8 cellular contexts compared by ENCODE assay signal in genomic region chr16:8796469-8797363, GRCh38. TPM values are rescaled to one million over a fixed set of nuclear protein-coding genes. Genes with fewer than 3 reads are reported as not detected.
DNase-seq lines count a peak whose midpoint lies in the region; ATAC-seq and TF ChIP-seq lines count a peak whose summit lies in the region.

No MANE protein-coding gene starts in this region.

- POLR2A ChIA-PET in activated CD4-positive, alpha-beta T cell treated with anti-CD3 and anti-CD28 coated beads for 36 hours (lab: Charles Lee), result interaction anchor here (1.2 kb wide), 1 partner anchor 294 kb away, joined by 5 read pairs; the partner anchor contains the start of gene HAPSTR1

- H3K9me3 ChIP-seq in iPS-20b (ENCODE audit: insufficient read depth, low read depth, low read length) (no peaks in the 10 kb centered on the region), testis (no peaks in the 10 kb centered on the region)

- no peak for ATAC-seq in activated CD4-positive, alpha-beta T cell treated with anti-CD3 and anti-CD28 coated beads for 36 hours
- no peak for ATAC-seq in activated T-helper 17 cell treated with anti-CD3 and anti-CD28 coated beads, Interleukin-2, amount 50 U/mL, for 72 hours (replicated peaks)

- DNase-seq in activated CD4-positive, alpha-beta T cell treated with anti-CD3 and anti-CD28 coated beads for 36 hours, result no peak
- no peak for DNase-seq in activated CD4-positive, alpha-beta T cell treated with anti-CD3 and anti-CD28 coated beads for 1 hour
- DNase-seq in testis (no peak), cerebellar nuclear complex (lab: John Stamatoyannopoulos, UW) (no peak), mesenteric fat pad (ENCODE audit: low spot score) (no peak), GDM1 (lab: John Stamatoyannopoulos, UW) (no peak)

- H3K9ac ChIP-seq in iPS-20b (ENCODE audit: low read depth, low read length), result peak overlapping the region; percentile 95; the same call in 1 of the 2 replicates

- peaks cover 21% of the 10 kb centered on the region for H3K36me3 ChIP-seq in iPS-20b (ENCODE audit: insufficient read depth, low read depth, low read length)
- no peaks in the 10 kb centered on the region for H3K36me3 ChIP-seq in testis (ENCODE audit: low read depth, missing control alignments)

- peak overlapping the region; percentile 91 for H3K4me3 Mint-ChIP-seq in activated CD4-positive, alpha-beta T cell treated with anti-CD3 and anti-CD28 coated beads for 36 hours
- H3K4me3 Mint-ChIP-seq in activated T-helper 17 cell treated with anti-CD3 and anti-CD28 coated beads, Interleukin-2, amount 50 U/mL, for 72 hours, result peak overlapping the region; percentile 91

- peaks cover 34% of the 10 kb centered on the region for H3K4me1 Mint-ChIP-seq in activated CD4-positive, alpha-beta T cell treated with anti-CD3 and anti-CD28 coated beads for 36 hours
- peaks cover 23% of the 10 kb centered on the region for H3K4me1 Mint-ChIP-seq in activated T-helper 17 cell treated with anti-CD3 and anti-CD28 coated beads, Interleukin-2, amount 50 U/mL, for 72 hours

- intact Hi-C loops in activated CD4-positive, alpha-beta T cell treated with anti-CD3 and anti-CD28 coated beads for 36 hours (cut with DNase I, micrococcal nuclease), result loop anchor here (1.0 to 5.0 kb wide), 10 partner anchors 72 to 1946 kb away; partner anchors contain the start of genes ABAT (in 2 of the 2), CARHSP1 (in 2 of the 2), HAPSTR1 (in 2 of the 2) and METTL22 (in 1 of the 2)
- intact Hi-C loops in testis (cut with DNase I; ENCODE audit: low total_unique reads), result loop anchor here (10.0 kb wide), 1 partner anchor 132 kb away; no protein-coding TSS in a partner anchor

- peaks cover 28% of the 10 kb centered on the region for H3K36me3 Mint-ChIP-seq in activated CD4-positive, alpha-beta T cell treated with anti-CD3 and anti-CD28 coated beads for 36 hours (ENCODE audit: low read depth)
- peaks cover 48% of the 10 kb centered on the region for H3K36me3 Mint-ChIP-seq in activated T-helper 17 cell treated with anti-CD3 and anti-CD28 coated beads, Interleukin-2, amount 50 U/mL, for 72 hours (ENCODE audit: low read depth)

- H3K27ac Mint-ChIP-seq in activated CD4-positive, alpha-beta T cell treated with anti-CD3 and anti-CD28 coated beads for 36 hours, result peak overlapping the region; percentile 92
- peak overlapping the region; percentile 92 for H3K27ac Mint-ChIP-seq in activated T-helper 17 cell treated with anti-CD3 and anti-CD28 coated beads, Interleukin-2, amount 50 U/mL, for 72 hours

- H3K27me3 Mint-ChIP-seq in activated CD4-positive, alpha-beta T cell treated with anti-CD3 and anti-CD28 coated beads for 36 hours, result no peaks in the 10 kb centered on the region
- H3K27me3 Mint-ChIP-seq in activated T-helper 17 cell treated with anti-CD3 and anti-CD28 coated beads, Interleukin-2, amount 50 U/mL, for 72 hours, result no peaks in the 10 kb centered on the region

- CTCF ChIA-PET in activated CD4-positive, alpha-beta T cell treated with anti-CD3 and anti-CD28 coated beads for 36 hours (lab: Charles Lee), result interaction anchor here (0.5 to 1.0 kb wide), 5 partner anchors 57 to 230 kb away, joined by 3 to 4 read pairs (median 3); no protein-coding TSS in a partner anchor

- 30 to 35% methylated on average over 14 of the region's 14 CpGs for WGBS in testis, 2 donors

- no peaks in the 10 kb centered on the region for H3K9me3 Mint-ChIP-seq in activated CD4-positive, alpha-beta T cell treated with anti-CD3 and anti-CD28 coated beads for 36 hours (ENCODE audit: low read depth)
- H3K9me3 Mint-ChIP-seq in activated T-helper 17 cell treated with anti-CD3 and anti-CD28 coated beads, Interleukin-2, amount 50 U/mL, for 72 hours, result no peaks in the 10 kb centered on the region

- H3K4me3 ChIP-seq in iPS-20b (ENCODE audit: low read length) (peak overlapping the region; percentile 87), testis (peak overlapping the region; percentile 86 to 95)

- peak overlapping the region; percentile 73 for H3K27ac ChIP-seq in iPS-20b (ENCODE audit: low read length)
- H3K27ac ChIP-seq in testis, result peak overlapping the region; percentile 67 to 70

- H3K4me1 ChIP-seq in iPS-20b (ENCODE audit: insufficient read depth, low read length) (peaks cover 8% of the 10 kb centered on the region; the same call in 1 of the 2 replicates), testis (peaks cover 20% of the 10 kb centered on the region)

- peak in 1 of 3 experiments; percentile 3 for TF ChIP-seq CTCF in testis (IDR thresholded peaks at IDR 0.05)

- no peak for TF ChIP-seq POLR2A in testis (IDR thresholded peaks at IDR 0.05)

- no peaks in the 10 kb centered on the region for H3K27me3 ChIP-seq in iPS-20b (ENCODE audit: insufficient read depth, low read length)
- H3K27me3 ChIP-seq in testis, result no peaks in the 10 kb centered on the region

RNA-seq across cellular contexts. Expression of gene TMEM186, which starts 0.7 kb away (rescaled TPM):
- 10 to 100 TPM in 1 of 2 experiments, 1 to 10 TPM in 1; 9.4 to 14.5 TPM for total RNA-seq in activated CD4-positive, alpha-beta T cell treated with anti-CD3 and anti-CD28 coated beads for 36 hours
- total RNA-seq in activated T-helper 17 cell treated with anti-CD3 and anti-CD28 coated beads, Interleukin-2, amount 50 U/mL, for 72 hours, result 10 to 100 TPM; 14.2 to 15.4 TPM
- total RNA-seq in testis, result 10 to 100 TPM; 11.6 to 14.3 TPM
- 15.5 TPM for polyA plus RNA-seq in testis (ENCODE audit: insufficient read depth, low read depth, low replicate concordance)
- 7.7 TPM for total RNA-seq in mesenteric fat pad

RNA-seq across cellular contexts. Expression of gene PMM2, which starts 0.9 kb away (rescaled TPM):
- total RNA-seq in activated CD4-positive, alpha-beta T cell treated with anti-CD3 and anti-CD28 coated beads for 36 hours, result 10 to 100 TPM; 38.3 to 39.0 TPM
- total RNA-seq in activated T-helper 17 cell treated with anti-CD3 and anti-CD28 coated beads, Interleukin-2, amount 50 U/mL, for 72 hours, result 10 to 100 TPM; 33.0 to 59.1 TPM
- total RNA-seq in testis, result 10 to 100 TPM; 25.8 to 36.6 TPM
- 15.4 TPM for polyA plus RNA-seq in testis (ENCODE audit: insufficient read depth, low read depth, low replicate concordance)
- 51.8 TPM for total RNA-seq in mesenteric fat pad
